ENCODE assay signal across 27 cellular contexts in genomic region chr19:7445104-7445503, GRCh38.
"Had no signal": no experiment of that assay in that cellular context is flagged by ENCODE, and none has a peak within 500 bp of the region (broad histone marks: within the 10 kb centered on the region; RNA-seq: fewer than 3 reads in every experiment).

No MANE protein-coding gene starts in this region.

- H3K36me3 ChIP-seq: ovary had no signal

- DNase-seq: dorsolateral prefrontal cortex; effector CD4-positive, alpha-beta T cell; endodermal cell; foreskin fibroblast; gastrocnemius medialis; head of caudate nucleus; natural killer cell; occipital lobe; ovary; posterior cingulate gyrus; psoas muscle; right cardiac atrium; spleen; stimulated activated CD4-positive, alpha-beta T cell treated with anti-CD3 and anti-CD28 coated beads, Interleukin-4, amount 100 ng/mL, for 4 hours; stimulated activated naive B cell treated with anti-CD40 and anti-IgM and Interleukin-4, amounts not matched to agents 10 μg/mL and 1 μg/mL and 100 μg/mL, for 72 hours; stomach; testis; tibial artery; upper lobe of left lung had no signal

- H3K4me1 ChIP-seq: gastrocnemius medialis, psoas muscle, spleen, stomach, testis, tibial artery, upper lobe of left lung had no signal

- H3K36me3 Mint-ChIP-seq: natural killer cell had no signal

- H3K27me3 ChIP-seq: dorsolateral prefrontal cortex, gastrocnemius medialis, ovary, spleen, stomach, testis, tibial artery, upper lobe of left lung had no signal

- H3K4me3 Mint-ChIP-seq: endodermal cell; memory B cell; natural killer cell; stimulated activated naive B cell treated with anti-CD40 and anti-IgM and Interleukin-4, amounts not matched to agents 10 μg/mL and 1 μg/mL and 100 μg/mL, for 72 hours had no signal

- H3K27ac Mint-ChIP-seq: endodermal cell; memory B cell; natural killer cell; stimulated activated naive B cell treated with anti-CD40 and anti-IgM and Interleukin-4, amounts not matched to agents 10 μg/mL and 1 μg/mL and 100 μg/mL, for 72 hours had no signal

- H3K27ac ChIP-seq: epithelial cell of prostate, gastrocnemius medialis, ovary, psoas muscle, skin epidermis, spleen, stomach, testis, tibial artery, upper lobe of left lung had no signal

- H3K9me3 Mint-ChIP-seq: memory B cell, natural killer cell had no signal

- ATAC-seq: esophagus mucosa; gastrocnemius medialis; natural killer cell; psoas muscle; right cardiac atrium; stimulated activated naive B cell treated with anti-CD40 and anti-IgM and Interleukin-4, amounts not matched to agents 10 μg/mL and 1 μg/mL and 100 μg/mL, for 72 hours had no signal

- FAIRE-seq: colon, keratinocyte, urothelium cell line had no signal

- H3K27me3 Mint-ChIP-seq: memory B cell; stimulated activated naive B cell treated with anti-CD40 and anti-IgM and Interleukin-4, amounts not matched to agents 10 μg/mL and 1 μg/mL and 100 μg/mL, for 72 hours had no signal

- H3K4me3 ChIP-seq: dorsolateral prefrontal cortex, gastrocnemius medialis, lung, ovary, psoas muscle, skin epidermis, spleen, stomach, testis, tibial artery, upper lobe of left lung had no signal

- H3K9me3 ChIP-seq: gastrocnemius medialis, ovary, psoas muscle, spleen, testis, upper lobe of left lung had no signal
